Comparison of ENCODE assay signal across 10 cellular contexts in the genomic region with DNA sequence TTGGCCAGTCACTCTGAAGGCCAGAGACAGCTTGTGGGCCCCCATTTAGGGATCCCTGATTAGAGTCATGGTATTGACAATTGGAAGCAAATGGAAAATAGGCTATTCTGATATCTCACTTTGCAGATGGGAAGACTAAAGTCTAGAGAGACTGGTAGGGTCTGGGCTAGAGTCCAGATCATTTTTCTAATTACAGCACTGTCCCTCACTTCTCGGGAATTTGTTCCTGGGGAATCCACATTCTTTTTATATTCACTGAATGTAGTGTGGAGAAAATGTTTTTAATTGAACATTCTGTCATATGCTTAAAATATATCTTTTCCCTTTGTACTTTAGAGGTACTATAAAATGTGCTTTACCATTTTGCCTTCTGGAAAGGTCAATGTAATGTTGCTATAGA. TPM values are rescaled to one million over a fixed set of nuclear protein-coding genes. Genes with fewer than 3 reads are reported as not detected.
DNase-seq lines count a peak whose midpoint lies in the region; ATAC-seq and TF ChIP-seq lines count a peak whose summit lies in the region.
"Had no signal": no experiment of that assay in that cellular context is flagged by ENCODE, and none has a peak within 500 bp of the region (broad histone marks: within the 10 kb centered on the region; RNA-seq: fewer than 3 reads in every experiment).

No MANE protein-coding gene starts in this region.

- H3K27ac Mint-ChIP-seq in activated CD4-positive, alpha-beta memory T cell treated with anti-CD3 and anti-CD28 coated beads, Interleukin-2, amount 10 ng/mL, durations not matched to agents 7 days and 5 days = no peak overlapping the region
- no peak overlapping the region for H3K27ac Mint-ChIP-seq in activated CD4-positive, alpha-beta memory T cell treated with anti-CD3 and anti-CD28 coated beads for 36 hours

- H3K27ac ChIP-seq in OCI-LY3 (ENCODE audit: low read length) (no peak overlapping the region), gastrocnemius medialis (peak overlapping the region in 3 of 4 donors; percentile 83 to 91 (median 84))

- no peak overlapping the region for H2AFZ ChIP-seq in OCI-LY3 (ENCODE audit: low read depth, low read length)

- 0 out of 2 replicates have a peak, but pooled peaks cover 5% of the 10 kb centered on the region for H4K20me1 ChIP-seq in OCI-LY3 (ENCODE audit: insufficient read depth, low read length)

- H3K4me3 Mint-ChIP-seq in activated CD4-positive, alpha-beta memory T cell treated with anti-CD3 and anti-CD28 coated beads, Interleukin-2, amount 10 ng/mL, durations not matched to agents 7 days and 5 days = peak overlapping the region; percentile 35
- H3K4me3 Mint-ChIP-seq in activated CD4-positive, alpha-beta memory T cell treated with anti-CD3 and anti-CD28 coated beads for 36 hours = no peak overlapping the region

- H3K4me1 ChIP-seq in OCI-LY3 (ENCODE audit: low read length) (peaks cover 14% of the 10 kb centered on the region), gastrocnemius medialis (peaks cover 35 to 36% of the 10 kb centered on the region in 2 donors)

- H3K9me3 Mint-ChIP-seq in activated CD4-positive, alpha-beta memory T cell treated with anti-CD3 and anti-CD28 coated beads, Interleukin-2, amount 10 ng/mL, durations not matched to agents 7 days and 5 days = no peaks in the 10 kb centered on the region
- H3K9me3 Mint-ChIP-seq in activated CD4-positive, alpha-beta memory T cell treated with anti-CD3 and anti-CD28 coated beads for 36 hours = no peaks in the 10 kb centered on the region

- H3K9me3 ChIP-seq in OCI-LY3 (ENCODE audit: insufficient read depth, low read length) = no peaks in the 10 kb centered on the region
- no peaks in the 10 kb centered on the region for H3K9me3 ChIP-seq in gastrocnemius medialis
- H3K9me3 ChIP-seq: BE2C had no signal

- ATAC-seq in gastrocnemius medialis = no peak
- ATAC-seq in GM21737 (IDR thresholded peaks at IDR 0.05; ENCODE audit: unreplicated experiment) = no peak

- CTCF ChIA-PET in activated CD4-positive, alpha-beta memory T cell treated with anti-CD3 and anti-CD28 coated beads, Interleukin-2, amount 10 ng/mL, durations not matched to agents 7 days and 5 days (lab: Charles Lee) = interaction anchor here (0.6 to 2.0 kb wide), 4 partner anchors 10 to 372 kb away, joined by 3 to 8 read pairs (median 4); no protein-coding TSS in a partner anchor
- CTCF ChIA-PET in activated CD4-positive, alpha-beta memory T cell treated with anti-CD3 and anti-CD28 coated beads for 36 hours (lab: Charles Lee) = interaction anchor here (0.7 kb wide), 1 partner anchor 88 kb away, joined by 3 read pairs; no protein-coding TSS in a partner anchor

- no peaks in the 10 kb centered on the region for H3K27me3 Mint-ChIP-seq in activated CD4-positive, alpha-beta memory T cell treated with anti-CD3 and anti-CD28 coated beads, Interleukin-2, amount 10 ng/mL, durations not matched to agents 7 days and 5 days
- H3K27me3 Mint-ChIP-seq in activated CD4-positive, alpha-beta memory T cell treated with anti-CD3 and anti-CD28 coated beads for 36 hours = no peaks in the 10 kb centered on the region

- intact Hi-C loops in activated CD4-positive, alpha-beta memory T cell treated with anti-CD3 and anti-CD28 coated beads for 36 hours (cut with micrococcal nuclease) = no loop called here
- intact Hi-C loops in gastrocnemius medialis (cut with DNase I; ENCODE audit: low total_unique reads) = loop anchor here (5.0 kb wide), 1 partner anchor 349 kb away; the partner anchor contains the start of gene KDM8

- H3K36me3 ChIP-seq in OCI-LY3 (replicated peaks; ENCODE audit: low read depth, low read length) (no peaks in the 10 kb centered on the region), gastrocnemius medialis (no peaks in the 10 kb centered on the region)

- POLR2A ChIA-PET in activated CD4-positive, alpha-beta memory T cell treated with anti-CD3 and anti-CD28 coated beads, Interleukin-2, amount 10 ng/mL, durations not matched to agents 7 days and 5 days (lab: Charles Lee) = interaction anchor here (1.2 to 2.4 kb wide), 3 partner anchors 9 to 66 kb away, joined by 3 to 13 read pairs (median 9); no protein-coding TSS in a partner anchor
- POLR2A ChIA-PET in activated CD4-positive, alpha-beta memory T cell treated with anti-CD3 and anti-CD28 coated beads for 36 hours (lab: Charles Lee) = interaction anchor here (0.7 to 1.4 kb wide), 5 partner anchors 16 to 38 kb away, joined by 3 to 7 read pairs (median 3); no protein-coding TSS in a partner anchor

- peaks cover 37% of the 10 kb centered on the region for H3K79me2 ChIP-seq in OCI-LY3 (ENCODE audit: low read length)

- peaks cover 39% of the 10 kb centered on the region for H3K4me1 Mint-ChIP-seq in activated CD4-positive, alpha-beta memory T cell treated with anti-CD3 and anti-CD28 coated beads, Interleukin-2, amount 10 ng/mL, durations not matched to agents 7 days and 5 days
- H3K4me1 Mint-ChIP-seq in activated CD4-positive, alpha-beta memory T cell treated with anti-CD3 and anti-CD28 coated beads for 36 hours (ENCODE audit: low read depth) = peaks cover 33% of the 10 kb centered on the region

- no peak for TF ChIP-seq POLR2A in gastrocnemius medialis (IDR thresholded peaks at IDR 0.05)

- TF ChIP-seq CTCF in OCI-LY3 (IDR thresholded peaks at IDR 0.05; ENCODE audit: low read depth, low read length) = no peak
- TF ChIP-seq CTCF in epithelial cell of proximal tubule (conservative IDR thresholded peaks at IDR 0.05; ENCODE audit: low read depth, low read length) = no peak
- TF ChIP-seq CTCF in gastrocnemius medialis (IDR thresholded peaks at IDR 0.05 in 4 of 5, conservative IDR thresholded peaks at IDR 0.05 in 1 of 5) = no peak

- H3K27me3 ChIP-seq in OCI-LY3 (ENCODE audit: low read depth, low read length) (no peaks in the 10 kb centered on the region), gastrocnemius medialis (no peaks in the 10 kb centered on the region)
- H3K27me3 ChIP-seq: BE2C had no signal

- DNase-seq in activated CD4-positive, alpha-beta memory T cell treated with anti-CD3 and anti-CD28 coated beads, Interleukin-2, amount 10 ng/mL, durations not matched to agents 7 days and 5 days = no peak
- DNase-seq in activated CD4-positive, alpha-beta memory T cell treated with anti-CD3 and anti-CD28 coated beads for 36 hours = no peak
- DNase-seq in epithelial cell of proximal tubule (ENCODE audit: low read depth) (no peak), gastrocnemius medialis (no peak), RKO (ENCODE audit: low spot score) (no peak), NCI-H2171 treated with DMSO at 0.1 percent for 48 hours (lab: John Stamatoyannopoulos, UW) (no peak)
- DNase-seq: BE2C, NCI-H2081 treated with DMSO at 0.1 percent for 48 hours had no signal

- in situ Hi-C loops in gastrocnemius medialis (cut with MboI; ENCODE audit: low sequenced_read_pairs in 4 of 4) = loop anchor here in 1 of 4 donors (25.0 kb wide), 1 partner anchor 339 kb away; the partner anchor contains the start of gene KDM8

- H3K4me2 ChIP-seq in OCI-LY3 (ENCODE audit: low read length) = peak overlapping the region; percentile 76

- no peak overlapping the region for H3K9ac ChIP-seq in OCI-LY3 (ENCODE audit: low read length)

- H3K36me3 Mint-ChIP-seq in activated CD4-positive, alpha-beta memory T cell treated with anti-CD3 and anti-CD28 coated beads, Interleukin-2, amount 10 ng/mL, durations not matched to agents 7 days and 5 days (ENCODE audit: low read depth) = peaks cover 15% of the 10 kb centered on the region
- peaks cover 2% of the 10 kb centered on the region for H3K36me3 Mint-ChIP-seq in activated CD4-positive, alpha-beta memory T cell treated with anti-CD3 and anti-CD28 coated beads for 36 hours

- peak overlapping the region; percentile 94 for H3K4me3 ChIP-seq in OCI-LY3 (ENCODE audit: low read length)
- H3K4me3 ChIP-seq in epithelial cell of proximal tubule (ENCODE audit: low read depth, low read length) = peak overlapping the region; percentile 98
- H3K4me3 ChIP-seq in gastrocnemius medialis = peak overlapping the region in 1 of 4 donors; percentile 84

RNA-seq across cellular contexts. Expression of gene KATNIP, which starts 1.1 kb away (rescaled TPM):
- 10 to 100 TPM; 15.8 to 18.1 TPM for total RNA-seq in activated CD4-positive, alpha-beta memory T cell treated with anti-CD3 and anti-CD28 coated beads, Interleukin-2, amount 10 ng/mL, durations not matched to agents 7 days and 5 days
- total RNA-seq in activated CD4-positive, alpha-beta memory T cell treated with anti-CD3 and anti-CD28 coated beads for 36 hours = 10 to 100 TPM in 1 of 2 experiments, 1 to 10 TPM in 1; 9.8 to 13.7 TPM
- total RNA-seq in epithelial cell of proximal tubule (9.8 and 32.8 TPM in 2 replicates), gastrocnemius medialis (10 to 100 TPM in 1 of 4 donors, 1 to 10 TPM in 3; 6.3 to 12.1 (median 7.7) TPM)

RNA-seq across cellular contexts. Expression of gene GTF3C1, which starts 1.3 kb away (rescaled TPM):
- 10 to 100 TPM; 48.9 to 53.6 TPM for total RNA-seq in activated CD4-positive, alpha-beta memory T cell treated with anti-CD3 and anti-CD28 coated beads, Interleukin-2, amount 10 ng/mL, durations not matched to agents 7 days and 5 days
- 10 to 100 TPM; 50.6 to 52.9 TPM for total RNA-seq in activated CD4-positive, alpha-beta memory T cell treated with anti-CD3 and anti-CD28 coated beads for 36 hours
- total RNA-seq in epithelial cell of proximal tubule = 67.9 and 73.2 TPM in 2 replicates
- 100 to 1,000 TPM in 1 of 4 donors, 10 to 100 TPM in 3; 52.0 to 108 (median 67.8) TPM for total RNA-seq in gastrocnemius medialis
